Comparison of ENCODE assay signal across 9 cellular contexts in the genomic region with DNA sequence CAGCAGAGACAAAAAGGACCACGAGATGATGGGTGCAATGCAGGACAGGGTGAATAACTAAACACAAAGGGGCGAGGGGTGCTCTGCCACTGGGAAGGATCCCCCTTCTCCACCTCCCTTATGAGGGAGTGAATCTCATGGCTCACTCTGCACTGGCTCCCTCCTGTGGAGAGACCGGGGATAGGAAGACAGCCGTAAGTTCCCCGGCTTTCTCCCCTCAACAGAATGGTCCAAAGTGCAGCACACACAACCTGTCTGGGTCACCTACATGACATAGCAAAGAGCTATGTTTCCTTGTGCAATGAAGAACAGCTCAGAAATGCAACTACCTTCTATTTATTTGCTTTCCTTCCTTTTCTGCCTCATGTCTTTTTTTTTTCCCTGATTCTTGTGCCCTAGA. TPM values are rescaled to one million over a fixed set of nuclear protein-coding genes. Genes with fewer than 3 reads are reported as not detected.
DNase-seq lines count a peak whose midpoint lies in the region; ATAC-seq and TF ChIP-seq lines count a peak whose summit lies in the region.
"Had no signal": no experiment of that assay in that cellular context is flagged by ENCODE, and none has a peak within 500 bp of the region (broad histone marks: within the 10 kb centered on the region; RNA-seq: fewer than 3 reads in every experiment).

No MANE protein-coding gene starts in this region.

- H3K14ac ChIP-seq in mesenchymal stem cell (ENCODE audit: low read length in 2 of 2) = no peak overlapping the region

- H2BK12ac ChIP-seq in mesenchymal stem cell (ENCODE audit: low read length in 2 of 2) = no peak overlapping the region

- no peak overlapping the region for H4K8ac ChIP-seq in mesenchymal stem cell (ENCODE audit: low read length)

- H3K4me1 ChIP-seq in adipocyte (ENCODE audit: control insufficient read depth, insufficient read depth, low read length) = no peaks in the 10 kb centered on the region
- peaks cover 16% of the 10 kb centered on the region for H3K4me1 ChIP-seq in mesenchymal stem cell (ENCODE audit: control insufficient read depth, insufficient read depth, low read depth, low read length)
- peaks cover 0 to 9% of the 10 kb centered on the region in 2 donors for H3K4me1 ChIP-seq in thyroid gland
- no peaks in the 10 kb centered on the region for H3K4me1 ChIP-seq in prostate gland (replicated peaks)

- no peak overlapping the region for H2AFZ ChIP-seq in mesenchymal stem cell (ENCODE audit: low read depth, low read length)

- DNase-seq in EH (ENCODE audit: low read depth) = peak; percentile 29
- DNase-seq in adipocyte (ENCODE audit: low read depth) = peak; percentile 18
- peak; percentile 37 for DNase-seq in mesenchymal stem cell
- no peak for DNase-seq in thyroid gland
- DNase-seq in prostate gland (ENCODE audit: low spot score) = no peak

- H3K4me3 ChIP-seq in adipocyte (ENCODE audit: low read length) (no peak overlapping the region), mesenchymal stem cell (ENCODE audit: insufficient read depth in 1 of 2, low read depth in 1 of 2, low read length in 2 of 2) (no peak overlapping the region), thyroid gland (replicated peaks in 1 of 3) (no peak overlapping the region), prostate gland (no peak overlapping the region)

- ATAC-seq in GM21528 (IDR thresholded peaks at IDR 0.05; ENCODE audit: low FRiP score, unreplicated experiment) (no peak), GM21515 (IDR thresholded peaks at IDR 0.05; ENCODE audit: unreplicated experiment) (no peak)

- TF ChIP-seq EP300 in Ishikawa (IDR thresholded peaks at IDR 0.05; ENCODE audit: borderline replicate concordance) = no peak

- H2BK120ac ChIP-seq in mesenchymal stem cell (ENCODE audit: low read depth, low read length) = no peak overlapping the region

- TF ChIP-seq RAD21 in Ishikawa (IDR thresholded peaks at IDR 0.05; ENCODE audit: low read depth) = peak; percentile 33

- no peak overlapping the region for H2BK15ac ChIP-seq in mesenchymal stem cell (ENCODE audit: low read depth, poor library complexity, severe bottlenecking)

- H3K9me3 ChIP-seq in adipocyte (ENCODE audit: control insufficient read depth, low read length) = no peaks in the 10 kb centered on the region
- no peaks in the 10 kb centered on the region for H3K9me3 ChIP-seq in mesenchymal stem cell (ENCODE audit: control insufficient read depth, low read length)
- no peaks in the 10 kb centered on the region for H3K9me3 ChIP-seq in thyroid gland
- no peaks in the 10 kb centered on the region for H3K9me3 ChIP-seq in prostate gland

- no peak overlapping the region for H3K4ac ChIP-seq in mesenchymal stem cell (ENCODE audit: low read depth in 1 of 2, low read length in 2 of 2)

- no peak overlapping the region for H2AK5ac ChIP-seq in mesenchymal stem cell (ENCODE audit: low read length, severe bottlenecking)

- no peak overlapping the region for H4K91ac ChIP-seq in mesenchymal stem cell (ENCODE audit: low read length)

- H3K79me1 ChIP-seq in mesenchymal stem cell (replicated peaks; ENCODE audit: low read length, poor library complexity, severe bottlenecking) = no peaks in the 10 kb centered on the region

- TF ChIP-seq CTCF in thyroid gland (IDR thresholded peaks at IDR 0.05) (no peak), prostate gland (IDR thresholded peaks at IDR 0.05) (peak in 1 of 4 experiments; percentile 17)

- no peak overlapping the region for H2BK5ac ChIP-seq in mesenchymal stem cell (ENCODE audit: low read depth, low read length, poor library complexity, severe bottlenecking)

- H3K27ac ChIP-seq in mesenchymal stem cell (ENCODE audit: low read length, poor library complexity, severe bottlenecking) (no peak overlapping the region), thyroid gland (no peak overlapping the region), prostate gland (no peak overlapping the region)

- no peak overlapping the region for H3K23ac ChIP-seq in mesenchymal stem cell (ENCODE audit: low read length in 2 of 2)

- H3K36me3 ChIP-seq in adipocyte (ENCODE audit: control insufficient read depth, insufficient read depth, low read length, severe bottlenecking) = no peaks in the 10 kb centered on the region
- no peaks in the 10 kb centered on the region for H3K36me3 ChIP-seq in mesenchymal stem cell (ENCODE audit: control insufficient read depth in 1 of 2, insufficient read depth in 2 of 2, low read depth in 1 of 2, low read length in 2 of 2)
- H3K36me3 ChIP-seq in thyroid gland = no peaks in the 10 kb centered on the region
- H3K36me3 ChIP-seq in prostate gland = no peaks in the 10 kb centered on the region

- H3K4me2 ChIP-seq in mesenchymal stem cell (ENCODE audit: low read length, poor library complexity, severe bottlenecking) = no peak overlapping the region

- TF ChIP-seq POLR2A in thyroid gland (IDR thresholded peaks at IDR 0.05) = no peak
- TF ChIP-seq POLR2A in prostate gland (IDR thresholded peaks at IDR 0.05) = no peak

- no peak overlapping the region for H3K18ac ChIP-seq in mesenchymal stem cell (ENCODE audit: low read depth in 1 of 2, low read length in 2 of 2)

- H3K9ac ChIP-seq in adipocyte (ENCODE audit: low read length) (no peak overlapping the region), mesenchymal stem cell (ENCODE audit: low read length) (no peak overlapping the region)

- H3K27me3 ChIP-seq in adipocyte (replicated peaks; ENCODE audit: control insufficient read depth, insufficient read depth, low read length) (peaks cover 31% of the 10 kb centered on the region), mesenchymal stem cell (ENCODE audit: control insufficient read depth in 1 of 2, insufficient read depth in 1 of 2, low read length in 2 of 2) (peaks cover 0 to 44% of the 10 kb centered on the region in 2 experiments), thyroid gland (no peaks in the 10 kb centered on the region), prostate gland (replicated peaks; ENCODE audit: insufficient read depth) (no peaks in the 10 kb centered on the region)

- intact Hi-C loops in thyroid gland (cut with DNase I) (loop anchor here (5.0 kb wide), 1 partner anchor 280 kb away; no protein-coding TSS in a partner anchor), prostate gland (cut with DNase I) (loop anchor here (5.0 to 10.0 kb wide), 3 partner anchors 65 to 277 kb away; a partner anchor contains a TSS)

- 67% methylated on average over 5 of the region's 5 CpGs for WGBS in mesenchymal stem cell
- WGBS in thyroid gland, 2 donors = 84 to 85% methylated on average over 5 of the region's 5 CpGs
- 72% methylated on average over 5 of the region's 5 CpGs for WGBS in prostate gland

TF ChIP-seq in Ishikawa, 13 proteins besides CTCF, POLR2A, EP300 and RAD21:
- TF ChIP-seq YY1 (IDR thresholded peaks at IDR 0.05; ENCODE audit: low read depth) (no peak), TCF12 (IDR thresholded peaks at IDR 0.05; ENCODE audit: low read depth) (no peak), TEAD4 (IDR thresholded peaks at IDR 0.05) (no peak), TAF1 (IDR thresholded peaks at IDR 0.05; ENCODE audit: low read depth) (no peak), CREB1 (IDR thresholded peaks at IDR 0.05; ENCODE audit: low read depth) (no peak), EGR1 (IDR thresholded peaks at IDR 0.05) (no peak), FOXM1 (IDR thresholded peaks at IDR 0.05; ENCODE audit: borderline replicate concordance, low read depth) (no peak), NFIC (IDR thresholded peaks at IDR 0.05) (no peak), ZBTB7A (IDR thresholded peaks at IDR 0.05; ENCODE audit: low read depth) (no peak), CEBPB (IDR thresholded peaks at IDR 0.05) (no peak)
- TF ChIP-seq, protein P1, sequence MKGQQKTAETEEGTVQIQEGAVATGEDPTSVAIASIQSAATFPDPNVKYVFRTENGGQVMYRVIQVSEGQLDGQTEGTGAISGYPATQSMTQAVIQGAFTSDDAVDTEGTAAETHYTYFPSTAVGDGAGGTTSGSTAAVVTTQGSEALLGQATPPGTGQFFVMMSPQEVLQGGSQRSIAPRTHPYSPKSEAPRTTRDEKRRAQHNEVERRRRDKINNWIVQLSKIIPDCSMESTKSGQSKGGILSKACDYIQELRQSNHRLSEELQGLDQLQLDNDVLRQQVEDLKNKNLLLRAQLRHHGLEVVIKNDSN (IDR thresholded peaks at IDR 0.05) = no peak
- TF ChIP-seq, protein P2, sequence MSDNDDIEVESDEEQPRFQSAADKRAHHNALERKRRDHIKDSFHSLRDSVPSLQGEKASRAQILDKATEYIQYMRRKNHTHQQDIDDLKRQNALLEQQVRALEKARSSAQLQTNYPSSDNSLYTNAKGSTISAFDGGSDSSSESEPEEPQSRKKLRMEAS (IDR thresholded peaks at IDR 0.05) = no peak
- TF ChIP-seq, protein P3, sequence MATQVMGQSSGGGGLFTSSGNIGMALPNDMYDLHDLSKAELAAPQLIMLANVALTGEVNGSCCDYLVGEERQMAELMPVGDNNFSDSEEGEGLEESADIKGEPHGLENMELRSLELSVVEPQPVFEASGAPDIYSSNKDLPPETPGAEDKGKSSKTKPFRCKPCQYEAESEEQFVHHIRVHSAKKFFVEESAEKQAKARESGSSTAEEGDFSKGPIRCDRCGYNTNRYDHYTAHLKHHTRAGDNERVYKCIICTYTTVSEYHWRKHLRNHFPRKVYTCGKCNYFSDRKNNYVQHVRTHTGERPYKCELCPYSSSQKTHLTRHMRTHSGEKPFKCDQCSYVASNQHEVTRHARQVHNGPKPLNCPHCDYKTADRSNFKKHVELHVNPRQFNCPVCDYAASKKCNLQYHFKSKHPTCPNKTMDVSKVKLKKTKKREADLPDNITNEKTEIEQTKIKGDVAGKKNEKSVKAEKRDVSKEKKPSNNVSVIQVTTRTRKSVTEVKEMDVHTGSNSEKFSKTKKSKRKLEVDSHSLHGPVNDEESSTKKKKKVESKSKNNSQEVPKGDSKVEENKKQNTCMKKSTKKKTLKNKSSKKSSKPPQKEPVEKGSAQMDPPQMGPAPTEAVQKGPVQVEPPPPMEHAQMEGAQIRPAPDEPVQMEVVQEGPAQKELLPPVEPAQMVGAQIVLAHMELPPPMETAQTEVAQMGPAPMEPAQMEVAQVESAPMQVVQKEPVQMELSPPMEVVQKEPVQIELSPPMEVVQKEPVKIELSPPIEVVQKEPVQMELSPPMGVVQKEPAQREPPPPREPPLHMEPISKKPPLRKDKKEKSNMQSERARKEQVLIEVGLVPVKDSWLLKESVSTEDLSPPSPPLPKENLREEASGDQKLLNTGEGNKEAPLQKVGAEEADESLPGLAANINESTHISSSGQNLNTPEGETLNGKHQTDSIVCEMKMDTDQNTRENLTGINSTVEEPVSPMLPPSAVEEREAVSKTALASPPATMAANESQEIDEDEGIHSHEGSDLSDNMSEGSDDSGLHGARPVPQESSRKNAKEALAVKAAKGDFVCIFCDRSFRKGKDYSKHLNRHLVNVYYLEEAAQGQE (IDR thresholded peaks at IDR 0.05; ENCODE audit: low read depth) = no peak

RNA-seq across cellular contexts. Expression of a gene that starts 7.8 kb away (rescaled TPM):
- polyA plus RNA-seq in mesenchymal stem cell (2013, experiment 1 of 2) = 0.03 TPM
- not detected for polyA plus RNA-seq in mesenchymal stem cell (2013, experiment 2 of 2)
- total RNA-seq in thyroid gland (not detected), prostate gland (1 to 10 TPM in 1 of 2 donors, not detected in 1; 7.4 TPM)
- total RNA-seq: omental fat pad had no signal

RNA-seq across cellular contexts. Expression of a gene that starts 22.2 kb away (rescaled TPM):
- polyA plus RNA-seq in mesenchymal stem cell (2013, experiment 1 of 2) = 0.12 TPM
- polyA plus RNA-seq in mesenchymal stem cell (2013, experiment 2 of 2) = 0.05 TPM
- total RNA-seq in thyroid gland (10 to 100 TPM in 3 of 4 donors, 1 to 10 TPM in 1; 9.5 to 21.9 (median 13.8) TPM), prostate gland (10 to 100 TPM; 32.1 to 43.7 TPM)

RNA-seq across cellular contexts. Expression of a gene that starts 57.3 kb away (rescaled TPM):
- polyA plus RNA-seq in mesenchymal stem cell (2013, experiment 1 of 2) = 29.0 TPM
- 29.2 TPM for polyA plus RNA-seq in mesenchymal stem cell (2013, experiment 2 of 2)
- 100 to 1,000 TPM in 2 of 4 donors, 10 to 100 TPM in 2; 87.0 to 113 (median 101) TPM for total RNA-seq in thyroid gland
- 100 to 1,000 TPM in 1 of 2 donors, 10 to 100 TPM in 1; 58.1 to 109 TPM for total RNA-seq in prostate gland

Comparison
In these comparisons a context has a peak if more than half of its experiments do, and no peak if none do; other contexts are left out.
1. DNase-seq: peak in EH (single experiment), adipocyte (single experiment) and mesenchymal stem cell (single experiment); none in thyroid gland (0 of 2) and prostate gland (single experiment).